In the genomic region with DNA sequence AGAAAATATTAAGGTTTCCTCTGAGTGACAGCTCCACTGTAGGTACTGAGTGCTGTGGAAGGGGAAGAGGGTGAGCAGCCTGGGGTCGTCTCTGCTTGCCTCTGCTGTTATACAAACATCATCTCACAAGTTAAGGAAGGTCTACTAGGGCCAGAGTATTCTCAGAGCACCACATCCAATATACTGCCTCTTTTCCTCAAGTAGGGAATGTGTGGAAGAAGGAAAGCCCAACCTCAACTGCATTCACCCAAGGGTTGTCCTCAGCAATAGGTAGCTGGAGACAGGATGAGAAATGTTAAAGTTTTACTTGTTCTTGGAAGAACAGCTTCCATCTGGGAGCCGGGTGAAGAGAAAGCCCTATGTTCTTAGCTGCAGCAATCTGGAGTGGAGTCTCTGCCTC, we compare ENCODE assay signal across 20 cellular contexts.
"Had no signal": no experiment of that assay in that cellular context is flagged by ENCODE, and none has a peak within 500 bp of the region (broad histone marks: within the 10 kb centered on the region; RNA-seq: fewer than 3 reads in every experiment).

No MANE protein-coding gene starts in this region.

- H3K9me3 ChIP-seq: colonic mucosa, psoas muscle, right lobe of liver, testis, tibial nerve, upper lobe of right lung, vagina had no signal

- H3K36me3 ChIP-seq: colonic mucosa, right lobe of liver, spleen, tibial nerve, upper lobe of right lung, vagina had no signal

- H3K4me3 ChIP-seq: colonic mucosa, psoas muscle, right lobe of liver, spleen, testis, tibial nerve, upper lobe of right lung, vagina had no signal

- ATAC-seq: foreskin keratinocyte; left colon; natural killer cell; psoas muscle; right lobe of liver; stimulated activated memory B cell treated with anti-CD40 and anti-IgM and Interleukin-4, amounts not matched to agents 10 μg/mL and 1 μg/mL and 100 μg/mL, for 72 hours; stimulated activated naive CD8-positive, alpha-beta T cell treated with anti-CD3 and anti-CD28 coated beads, Interleukin-15, amount 100 ng/mL, for 72 hours; upper lobe of right lung had no signal

- H3K27ac Mint-ChIP-seq: natural killer cell; stimulated activated memory B cell treated with anti-CD40 and anti-IgM and Interleukin-4, amounts not matched to agents 10 μg/mL and 1 μg/mL and 100 μg/mL, for 72 hours; stimulated activated naive CD8-positive, alpha-beta T cell treated with anti-CD3 and anti-CD28 coated beads, Interleukin-15, amount 100 ng/mL, for 72 hours had no signal

- H3K36me3 Mint-ChIP-seq: natural killer cell; stimulated activated memory B cell treated with anti-CD40 and anti-IgM and Interleukin-4, amounts not matched to agents 10 μg/mL and 1 μg/mL and 100 μg/mL, for 72 hours had no signal

- H3K4me1 Mint-ChIP-seq: natural killer cell; stimulated activated memory B cell treated with anti-CD40 and anti-IgM and Interleukin-4, amounts not matched to agents 10 μg/mL and 1 μg/mL and 100 μg/mL, for 72 hours; stimulated activated naive CD8-positive, alpha-beta T cell treated with anti-CD3 and anti-CD28 coated beads, Interleukin-15, amount 100 ng/mL, for 72 hours had no signal

- H3K4me3 Mint-ChIP-seq: natural killer cell; stimulated activated memory B cell treated with anti-CD40 and anti-IgM and Interleukin-4, amounts not matched to agents 10 μg/mL and 1 μg/mL and 100 μg/mL, for 72 hours; stimulated activated naive CD8-positive, alpha-beta T cell treated with anti-CD3 and anti-CD28 coated beads, Interleukin-15, amount 100 ng/mL, for 72 hours had no signal

- H3K4me1 ChIP-seq: colonic mucosa, foreskin keratinocyte, psoas muscle, right lobe of liver, spleen, testis, tibial nerve, upper lobe of right lung, vagina had no signal

- DNase-seq: colonic mucosa; dermis blood vessel endothelial cell; erythroblast; foreskin keratinocyte; left colon; mammary epithelial cell; natural killer cell; psoas muscle; retina; right lobe of liver; spleen; stimulated activated CD4-positive, alpha-beta T cell treated with anti-CD3 and anti-CD28 coated beads, Interleukin-15, amount 100 ng/mL, for 24 hours; stimulated activated CD4-positive, alpha-beta T cell treated with anti-CD3 and anti-CD28 coated beads, Interleukin-1b, Interleukin-23, amount 100 ng/mL, for 48 hours; stimulated activated CD4-positive, alpha-beta T cell treated with anti-CD3 and anti-CD28 coated beads, Interleukin-4, amount 100 ng/mL, for 24 hours; stimulated activated naive CD8-positive, alpha-beta T cell treated with anti-CD3 and anti-CD28 coated beads, Interleukin-15, amount 100 ng/mL, for 72 hours; testis; upper lobe of right lung had no signal

- H3K27me3 Mint-ChIP-seq: stimulated activated memory B cell treated with anti-CD40 and anti-IgM and Interleukin-4, amounts not matched to agents 10 μg/mL and 1 μg/mL and 100 μg/mL, for 72 hours; stimulated activated naive CD8-positive, alpha-beta T cell treated with anti-CD3 and anti-CD28 coated beads, Interleukin-15, amount 100 ng/mL, for 72 hours had no signal

- H3K27me3 ChIP-seq: colonic mucosa, foreskin keratinocyte, right lobe of liver, spleen, testis, tibial nerve, upper lobe of right lung, vagina had no signal

- H3K27ac ChIP-seq: colonic mucosa, foreskin keratinocyte, psoas muscle, right lobe of liver, spleen, testis, tibial nerve, upper lobe of right lung, vagina had no signal
